7 cellular contexts compared by ENCODE assay signal in the genomic region with DNA sequence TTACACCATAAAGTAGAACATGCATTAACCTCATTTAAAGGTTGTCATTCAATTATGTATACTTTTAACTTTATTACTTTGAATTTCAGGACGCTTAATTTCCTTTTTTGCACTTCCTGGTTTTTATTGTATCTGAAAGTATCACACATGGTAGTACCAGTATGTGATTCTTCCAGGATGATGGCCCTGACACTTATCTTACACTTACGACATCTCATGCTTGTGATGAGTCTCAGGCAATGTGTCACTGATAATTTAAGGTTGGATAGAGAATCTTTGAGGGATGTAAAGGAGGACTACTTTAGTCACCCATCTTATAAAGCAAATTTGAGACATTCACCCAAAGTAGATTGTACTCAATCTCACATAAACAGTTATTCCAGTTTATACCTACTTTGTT.
"Had no signal": no experiment of that assay in that cellular context is flagged by ENCODE, and none has a peak within 500 bp of the region (broad histone marks: within the 10 kb centered on the region; RNA-seq: fewer than 3 reads in every experiment).

No MANE protein-coding gene starts in this region.

- H3K27ac ChIP-seq: HL-60 had no signal

- FAIRE-seq: HepG2, HTR-8/SVneo, K562 had no signal

- ATAC-seq: HepG2, K562 had no signal

- DNase-seq: IMR-90, KBM-7, KG1 had no signal

- H3K4me3 ChIP-seq: K562 had no signal
